Comparison of ENCODE assay signal across 19 cellular contexts in the genomic region with DNA sequence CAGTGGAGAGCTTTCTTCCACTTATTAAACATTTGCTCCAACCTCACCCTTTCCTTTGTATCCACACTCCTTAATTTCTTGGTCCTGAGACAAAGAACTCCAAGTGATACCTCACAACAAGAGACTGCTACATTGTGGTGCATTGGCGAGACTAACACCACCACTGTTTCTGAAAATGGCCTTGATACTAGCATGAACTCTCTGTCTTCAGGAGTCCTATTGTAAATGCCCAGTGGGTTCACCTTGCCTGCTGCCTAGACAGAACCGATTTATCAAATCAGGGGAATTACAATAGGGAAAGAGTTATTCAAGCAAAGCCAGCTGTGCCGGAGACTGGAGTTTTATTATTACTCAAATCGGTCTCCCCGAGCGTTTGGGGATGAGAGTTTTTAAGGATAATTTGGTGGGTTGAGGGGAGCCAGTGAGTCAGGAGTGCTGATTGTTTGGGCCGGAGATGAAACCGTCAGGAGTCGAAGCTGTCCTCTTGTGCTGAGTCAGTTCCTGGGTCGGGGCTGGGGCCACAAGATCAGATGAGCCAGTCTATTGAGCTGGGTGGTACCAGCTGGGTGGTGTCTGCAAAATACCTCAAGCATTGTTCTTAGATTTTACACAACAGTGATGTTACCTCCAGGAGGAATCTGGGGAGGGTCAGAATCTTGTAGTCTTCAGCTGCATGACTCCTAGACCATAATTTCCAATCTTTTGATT.
DNase-seq lines count a peak whose midpoint lies in the region; ATAC-seq, FAIRE-seq and TF ChIP-seq lines count a peak whose summit lies in the region.
"Had no signal": no experiment of that assay in that cellular context is flagged by ENCODE, and none has a peak within 500 bp of the region (broad histone marks: within the 10 kb centered on the region; RNA-seq: fewer than 3 reads in every experiment).

No MANE protein-coding gene starts in this region.

- peaks cover 9% of the 10 kb centered on the region for H3K4me1 ChIP-seq in RWPE2 (ENCODE audit: insufficient read depth, poor library complexity, severe bottlenecking)

- no peak for ATAC-seq in activated CD8-positive, alpha-beta memory T cell treated with anti-CD3 and anti-CD28 coated beads, Interleukin-2, amount 10 ng/mL, durations not matched to agents 7 days and 5 days
- peak; percentile 40; the same call in 1 of the 3 replicates for ATAC-seq in RWPE2 (ENCODE audit: low read depth)
- ATAC-seq in GM21717 (IDR thresholded peaks at IDR 0.05; ENCODE audit: unreplicated experiment): no peak
- ATAC-seq: left cardiac atrium had no signal

- no peak for TF ChIP-seq CTCF in RWPE2 (IDR thresholded peaks at IDR 0.05; ENCODE audit: poor library complexity, severe bottlenecking)
- no peak for TF ChIP-seq CTCF in fibroblast of mammary gland (conservative IDR thresholded peaks at IDR 0.05; ENCODE audit: control insufficient read depth, insufficient read depth, low read depth, low read length)

- DNase-seq in activated CD8-positive, alpha-beta memory T cell treated with anti-CD3 and anti-CD28 coated beads, Interleukin-2, amount 10 ng/mL, durations not matched to agents 7 days and 5 days: no peak
- no peak for DNase-seq in activated CD8-positive, alpha-beta memory T cell treated with anti-CD3 and anti-CD28 coated beads, Interleukin-2, amount 50 U/mL, for 4 hours
- no peak for DNase-seq in RWPE2 (ENCODE audit: low spot score)
- peak; percentile 11 for DNase-seq in fibroblast of mammary gland (ENCODE audit: low read depth)
- peak; percentile 29 for DNase-seq in urothelium cell line (ENCODE audit: low spot score)
- no peak for DNase-seq in SHP77 treated with DMSO at 0.1 percent for 48 hours (lab: John Stamatoyannopoulos, UW)
- no peak for DNase-seq in T-helper 9 cell
- DNase-seq: 8988T; activated gamma-delta T cell; hypothalamus; left cardiac atrium; midbrain; NCI-H1105; stimulated activated CD4-positive, alpha-beta T cell treated with anti-CD3 and anti-CD28 coated beads, Interleukin-4, amount 100 ng/mL, for 4 hours had no signal

- CTCF ChIA-PET in activated CD8-positive, alpha-beta memory T cell treated with anti-CD3 and anti-CD28 coated beads, Interleukin-2, amount 10 ng/mL, durations not matched to agents 7 days and 5 days (lab: Charles Lee): interaction anchor here (0.7 kb wide), 1 partner anchor 136 kb away, joined by 3 read pairs; no protein-coding TSS in a partner anchor

- peaks cover 7% of the 10 kb centered on the region for H3K9me3 ChIP-seq in RWPE2 (ENCODE audit: severe bottlenecking)

- H3K9me3 Mint-ChIP-seq in activated CD8-positive, alpha-beta memory T cell treated with anti-CD3 and anti-CD28 coated beads, Interleukin-2, amount 10 ng/mL, durations not matched to agents 7 days and 5 days (ENCODE audit: low read depth): no peaks in the 10 kb centered on the region

- H3K4me1 Mint-ChIP-seq in activated CD8-positive, alpha-beta memory T cell treated with anti-CD3 and anti-CD28 coated beads, Interleukin-2, amount 10 ng/mL, durations not matched to agents 7 days and 5 days: peaks cover 3% of the 10 kb centered on the region

- no peaks in the 10 kb centered on the region for H3K36me3 ChIP-seq in RWPE2 (ENCODE audit: low read depth)

- peaks cover 27% of the 10 kb centered on the region for H3K27me3 Mint-ChIP-seq in activated CD8-positive, alpha-beta memory T cell treated with anti-CD3 and anti-CD28 coated beads, Interleukin-2, amount 10 ng/mL, durations not matched to agents 7 days and 5 days

- peak overlapping the region; percentile 11 for H3K27ac Mint-ChIP-seq in activated CD8-positive, alpha-beta memory T cell treated with anti-CD3 and anti-CD28 coated beads, Interleukin-2, amount 10 ng/mL, durations not matched to agents 7 days and 5 days

- H3K27me3 ChIP-seq in RWPE2 (ENCODE audit: insufficient read depth, poor library complexity, severe bottlenecking): no peaks in the 10 kb centered on the region
- H3K27me3 ChIP-seq: foreskin keratinocyte had no signal

- H3K27ac ChIP-seq in RWPE2 (ENCODE audit: poor library complexity, severe bottlenecking): peak overlapping the region; percentile 63
- H3K27ac ChIP-seq: C4-2B had no signal

- no peak overlapping the region for H3K4me3 Mint-ChIP-seq in activated CD8-positive, alpha-beta memory T cell treated with anti-CD3 and anti-CD28 coated beads, Interleukin-2, amount 10 ng/mL, durations not matched to agents 7 days and 5 days
- H3K4me3 Mint-ChIP-seq: neural crest cell had no signal

- FAIRE-seq in urothelium cell line (lab: Jason Lieb, UNC): no peak

- H3K4me3 ChIP-seq in RWPE2 (ENCODE audit: severe bottlenecking) (no peak overlapping the region), fibroblast of mammary gland (ENCODE audit: control insufficient read depth, low read depth, low read length) (no peak overlapping the region)
- H3K4me3 ChIP-seq: smooth muscle cell had no signal

- peaks cover 9% of the 10 kb centered on the region for H3K36me3 Mint-ChIP-seq in activated CD8-positive, alpha-beta memory T cell treated with anti-CD3 and anti-CD28 coated beads, Interleukin-2, amount 10 ng/mL, durations not matched to agents 7 days and 5 days

Comparison
In these comparisons a context has a peak if more than half of its experiments do, and no peak if none do; other contexts are left out.
1. DNase-seq: peak in fibroblast of mammary gland (single experiment) and urothelium cell line (single experiment); none in activated CD8-positive, alpha-beta memory T cell treated with anti-CD3 and anti-CD28 coated beads, Interleukin-2, amount 10 ng/mL, durations not matched to agents 7 days and 5 days (single experiment), activated CD8-positive, alpha-beta memory T cell treated with anti-CD3 and anti-CD28 coated beads, Interleukin-2, amount 50 U/mL, for 4 hours (single experiment), RWPE2 (single experiment), SHP77 treated with DMSO at 0.1 percent for 48 hours (single experiment) and T-helper 9 cell (single experiment).